Comparison of ENCODE assay signal across 21 cellular contexts in genomic region chr13:50838031-50838430, GRCh38. TPM values are rescaled to one million over a fixed set of nuclear protein-coding genes. Genes with fewer than 3 reads are reported as not detected.
DNase-seq lines count a peak whose midpoint lies in the region; ATAC-seq and TF ChIP-seq lines count a peak whose summit lies in the region.
"Had no signal": no experiment of that assay in that cellular context is flagged by ENCODE, and none has a peak within 500 bp of the region (broad histone marks: within the 10 kb centered on the region; RNA-seq: fewer than 3 reads in every experiment).

No MANE protein-coding gene starts in this region.

- no peak overlapping the region for H3K27ac ChIP-seq in DND-41 (ENCODE audit: low read length)
- H3K27ac ChIP-seq in spleen, result no peak overlapping the region
- H3K27ac ChIP-seq: A549 had no signal

- peaks cover 38% of the 10 kb centered on the region for H3K36me3 ChIP-seq in DND-41 (ENCODE audit: insufficient read depth, low read length)
- H3K36me3 ChIP-seq in spleen, result no peaks in the 10 kb centered on the region

- intact Hi-C loops in left ventricle myocardium superior (cut with micrococcal nuclease), result no loop called here
- intact Hi-C loops in spleen (cut with DNase I; ENCODE audit: low total_unique reads), result no loop called here

- WGBS in spleen, 5 donors, result 90 to 98% (median 93%) methylated on average over 5 of the region's 5 CpGs

- no peak for TF ChIP-seq POLR2A in spleen (IDR thresholded peaks at IDR 0.05)

- no peak overlapping the region for H3K4me3 ChIP-seq in AG09309 (ENCODE audit: control insufficient read depth, low read depth, low read length)
- H3K4me3 ChIP-seq in DND-41 (ENCODE audit: low read depth in 1 of 2, low read length in 2 of 2), result no peak overlapping the region
- H3K4me3 ChIP-seq in foreskin fibroblast (ENCODE audit: low read depth in 1 of 2, low read length in 2 of 2), result no peak overlapping the region
- H3K4me3 ChIP-seq in spleen, result no peak overlapping the region
- H3K4me3 ChIP-seq: A549, GM23338 had no signal

- ATAC-seq in DND-41 (ENCODE audit: insufficient read depth, low read depth) (no peak), left ventricle myocardium superior (no peak)
- ATAC-seq: A549, GM23338, HCT116 had no signal

- H3K27me3 ChIP-seq in DND-41 (ENCODE audit: insufficient read depth, low read length, poor library complexity) (no peaks in the 10 kb centered on the region), spleen (replicated peaks in 1 of 7) (peaks cover 0 to 13% (median 7%) of the 10 kb centered on the region in 7 donors)

- H2AFZ ChIP-seq in DND-41 (ENCODE audit: low read depth, low read length), result no peak overlapping the region
- H2AFZ ChIP-seq: GM23338 had no signal

- peaks cover 33% of the 10 kb centered on the region for H3K4me1 ChIP-seq in DND-41 (ENCODE audit: insufficient read depth, low read length)
- H3K4me1 ChIP-seq in spleen, result peaks cover 0 to 9% (median 2%) of the 10 kb centered on the region in 6 donors
- H3K4me1 ChIP-seq: A549 had no signal

- no peaks in the 10 kb centered on the region for H4K20me1 ChIP-seq in DND-41 (ENCODE audit: insufficient read depth, low read length)

- H3K9me3 ChIP-seq in DND-41 (ENCODE audit: insufficient read depth, low read length, severe bottlenecking), result no peaks in the 10 kb centered on the region
- peaks cover 0 to 7% (median 0%) of the 10 kb centered on the region in 8 donors for H3K9me3 ChIP-seq in spleen
- H3K9me3 ChIP-seq: A549 had no signal

- H3K9ac ChIP-seq in DND-41 (ENCODE audit: low read depth, low read length), result no peak overlapping the region

- H3K79me2 ChIP-seq in DND-41 (ENCODE audit: insufficient read depth, low read length), result peaks cover 87% of the 10 kb centered on the region

- no peak for TF ChIP-seq CTCF in AG09309 (IDR thresholded peaks at IDR 0.05; ENCODE audit: control insufficient read depth, insufficient read depth, low read depth, low read length, missing control alignments)
- no peak for TF ChIP-seq CTCF in DND-41 (IDR thresholded peaks at IDR 0.05; ENCODE audit: borderline replicate concordance, extremely low read depth, low read length, poor library complexity, severe bottlenecking)
- TF ChIP-seq CTCF in foreskin fibroblast (IDR thresholded peaks at IDR 0.05; ENCODE audit: low read depth, low read length), result no peak
- TF ChIP-seq CTCF in spleen (IDR thresholded peaks at IDR 0.05 in 8 of 11, conservative IDR thresholded peaks at IDR 0.05 in 3 of 11), result no peak

- H3K4me2 ChIP-seq in DND-41 (ENCODE audit: insufficient read depth, low read length), result peak overlapping the region; percentile 1; the same call in 1 of the 2 replicates
- H3K4me2 ChIP-seq: A549, GM23338 had no signal

- DNase-seq in AG09309 (ENCODE audit: low read depth), result peak; percentile 4
- DNase-seq in DND-41, result no peak
- DNase-seq in GM04504 (ENCODE audit: low read depth), result peak; percentile 29
- DNase-seq in foreskin fibroblast, result peak; percentile 11 to 34
- no peak for DNase-seq in left ventricle myocardium superior
- DNase-seq in NCI-H748 treated with DMSO at 0.1 percent for 48 hours (lab: John Stamatoyannopoulos, UW), result no peak
- DNase-seq in spleen, result no peak
- DNase-seq: 8988T; ACHN; C1 segment of cervical spinal cord; Calu3; CD4-positive, alpha-beta memory T cell; COR-L47; DMS53; DMS79 treated with DMSO at 0.1 percent for 48 hours; H9 had no signal

RNA-seq across cellular contexts. Expression of gene DLEU7, which starts 5.5 kb away (rescaled TPM):
- total RNA-seq in left ventricle myocardium superior (not detected), spleen (1 to 10 TPM in 2 of 7 donors, under 1 TPM in 5; 0.40 to 2.0 (median 0.85) TPM)
- under 1 TPM; 0.17 to 0.58 (median 0.29) TPM for polyA plus RNA-seq in spleen
- total RNA-seq: Calu3; CD4-positive, alpha-beta memory T cell; H4 had no signal
- polyA plus RNA-seq: A549, BJ had no signal

Comparison
In these comparisons a context has a peak if more than half of its experiments do, and no peak if none do; other contexts are left out.
1. DNase-seq: peak in AG09309 (single experiment), GM04504 (single experiment) and foreskin fibroblast (2 of 2); none in DND-41 (single experiment), left ventricle myocardium superior (single experiment), NCI-H748 treated with DMSO at 0.1 percent for 48 hours (single experiment) and spleen (single experiment).